ENCODE assay signal across 9 cellular contexts in genomic region chr6:51369485-51369884, GRCh38.
"Had no signal": no experiment of that assay in that cellular context is flagged by ENCODE, and none has a peak within 500 bp of the region (broad histone marks: within the 10 kb centered on the region; RNA-seq: fewer than 3 reads in every experiment).

No MANE protein-coding gene starts in this region.

- H2AFZ ChIP-seq: GM23338 had no signal

- H3K27ac ChIP-seq: HL-60 had no signal

- H3K4me2 ChIP-seq: GM23338 had no signal

- FAIRE-seq: H1 had no signal

- H3K9me3 ChIP-seq: HAP-1 had no signal

- H3K4me1 ChIP-seq: HAP-1 had no signal

- DNase-seq: H7, HFFc6, Kasumi-1, KG1 had no signal

- H3K4me3 ChIP-seq: GM23338, HAP-1 had no signal

- H3K36me3 ChIP-seq: HAP-1 had no signal

- ATAC-seq: GM23338, HCT116 had no signal
